Comparison of ENCODE assay signal across 24 cellular contexts in the genomic region with DNA sequence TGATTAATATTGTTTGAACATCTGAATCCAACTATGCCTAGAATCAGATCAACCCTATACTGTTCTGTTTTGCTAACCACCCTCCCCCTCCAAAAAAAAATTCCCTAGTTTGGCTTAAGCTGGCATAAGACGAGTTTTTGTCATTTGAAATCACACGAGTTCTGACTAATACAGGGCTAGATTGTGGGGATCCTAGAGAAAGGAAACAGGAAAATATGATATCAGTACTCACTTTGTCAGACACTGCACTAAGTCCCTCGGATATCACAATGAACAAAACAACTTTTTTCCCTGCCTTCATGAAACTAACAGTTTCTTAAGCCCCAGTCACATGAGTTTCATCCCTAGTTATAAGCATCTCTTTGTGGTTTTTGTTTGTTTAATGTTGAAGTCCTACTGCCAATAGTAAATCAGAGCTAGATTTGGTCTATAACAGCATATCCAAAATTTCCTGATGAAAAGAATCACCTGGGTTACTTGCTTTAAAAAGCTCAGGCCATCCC.
DNase-seq lines count a peak whose midpoint lies in the region; ATAC-seq, FAIRE-seq and TF ChIP-seq lines count a peak whose summit lies in the region.
"Had no signal": no experiment of that assay in that cellular context is flagged by ENCODE, and none has a peak within 500 bp of the region (broad histone marks: within the 10 kb centered on the region; RNA-seq: fewer than 3 reads in every experiment).

No MANE protein-coding gene starts in this region.

- RAD21 ChIA-PET in GM12878 (lab: Charles Lee; ENCODE audit: unreplicated experiment) = no interaction called here

- H4K20me1 ChIP-seq in KMS-11 (ENCODE audit: insufficient read depth) (no peaks in the 10 kb centered on the region), GM12878 (ENCODE audit: control insufficient read depth, insufficient read depth) (no peaks in the 10 kb centered on the region)

- H3K27ac ChIP-seq in KMS-11 (no peak overlapping the region), GM12878 (ENCODE audit: control insufficient read depth, insufficient read depth) (no peak overlapping the region), substantia nigra (ENCODE audit: low read depth, low read length, poor library complexity, severe bottlenecking) (no peak overlapping the region)
- H3K27ac ChIP-seq: SK-N-MC had no signal

- H2AFZ ChIP-seq in KMS-11 (ENCODE audit: low read depth) (peak overlapping the region; percentile 17; the same call in 1 of the 2 replicates), GM12878 (ENCODE audit: control insufficient read depth, low read depth, low read length) (no peak overlapping the region; the same call in 1 of the 2 replicates)

- BruUV-seq in GM12878 (replicated peaks; lab: Mats Ljungman, UMichigan) = no TSS peak

- no peak for TF ChIP-seq EP300 in GM12878 (IDR thresholded peaks at IDR 0.05; ENCODE audit: borderline replicate concordance in 1 of 2, control insufficient read depth in 1 of 2, low read depth in 2 of 2, low read length in 2 of 2)

- H3K27me3 ChIP-seq in KMS-11 (ENCODE audit: insufficient read depth, low read depth) (no peaks in the 10 kb centered on the region), GM12878 (replicated peaks in 1 of 2; ENCODE audit: control insufficient read depth in 2 of 2, insufficient read depth in 2 of 2, low read length in 1 of 2) (no peaks in the 10 kb centered on the region)

- ATAC-seq in GM18867 (IDR thresholded peaks at IDR 0.05; ENCODE audit: unreplicated experiment) = peak; percentile 49
- ATAC-seq in GM12878 = peak; percentile 33
- ATAC-seq in activated naive CD4-positive, alpha-beta T cell treated with anti-CD3 and anti-CD28 coated beads, Interleukin-2, amount 50 U/mL, for 72 hours = no peak
- ATAC-seq: CD8-positive, alpha-beta T cell had no signal

- H3K36me3 ChIP-seq in KMS-11 (ENCODE audit: insufficient read depth) (no peaks in the 10 kb centered on the region), GM12878 (ENCODE audit: control insufficient read depth in 2 of 2, insufficient read depth in 2 of 2, low read length in 1 of 2) (no peaks in the 10 kb centered on the region)

- H3K79me2 ChIP-seq in KMS-11 (ENCODE audit: insufficient read depth, low read depth) = no peaks in the 10 kb centered on the region
- no peaks in the 10 kb centered on the region for H3K79me2 ChIP-seq in GM12878 (ENCODE audit: control insufficient read depth, insufficient read depth, low read length)

- DNase-seq in GM12878 (ENCODE audit: low read depth, low spot score) = no peak
- DNase-seq in glomerular endothelial cell (ENCODE audit: extremely low read depth, low read depth, low spot score) = peak; percentile 5
- DNase-seq in GM13977 (ENCODE audit: low spot score) = no peak
- DNase-seq in activated naive CD4-positive, alpha-beta T cell treated with anti-CD3 and anti-CD28 coated beads, Interleukin-2, amount 50 U/mL, for 72 hours (ENCODE audit: low spot score in 2 of 2) = no peak
- no peak for DNase-seq in substantia nigra (lab: John Stamatoyannopoulos, UW)
- DNase-seq in HuH-7 (ENCODE audit: low spot score) = no peak
- DNase-seq: AML-193; C1 segment of cervical spinal cord; Calu3; CD8-positive, alpha-beta T cell; KG1; MV-4-11; NCI-H1105 treated with DMSO at 0.1 percent for 48 hours; NCI-H1694 treated with DMSO at 0.1 percent for 48 hours; NCI-H446; NCI-H526 treated with DMSO at 0.1 percent for 48 hours; RPMI8226; SHP77; SW 1271 had no signal

- intact Hi-C loops in GM12878 (cut with micrococcal nuclease; ENCODE audit: unreplicated experiment) = loop anchor here (10.0 kb wide), 1 partner anchor 704 kb away; no protein-coding TSS in a partner anchor

- CTCF ChIA-PET in GM12878 (lab: Yijun Ruan, JAX) = interaction anchor here (2.7 kb wide), 1 partner anchor 8 kb away, joined by 13 read pairs; no protein-coding TSS in a partner anchor

- H3K9me3 ChIP-seq in GM12878 (replicated peaks; ENCODE audit: control insufficient read depth, insufficient read depth, low read length) = peaks cover 3% of the 10 kb centered on the region; the same call in 1 of the 3 replicates

- no peak for FAIRE-seq in GM12878 (lab: Jason Lieb, UNC)
- FAIRE-seq: G401.6, H1 had no signal

- H3K4me1 ChIP-seq in KMS-11 (ENCODE audit: low read depth, poor library complexity, severe bottlenecking) (peaks cover 55% of the 10 kb centered on the region), GM12878 (ENCODE audit: control insufficient read depth, insufficient read depth, low read length) (peaks cover 8% of the 10 kb centered on the region)

- WGBS in GM12878 (ENCODE audit: insufficient coverage, insufficient replicate concordance, low lambda C conversion rate, missing lambda C conversion rate) = 10% methylated on average over 3 of the region's 3 CpGs

- H3K9ac ChIP-seq in KMS-11 (no peak overlapping the region), GM12878 (ENCODE audit: control insufficient read depth, insufficient read depth, low read length) (no peak overlapping the region)

- SMC1A ChIA-PET in GM12878 (lab: Charles Lee; ENCODE audit: uncharacterized antibody, unreplicated experiment) = interaction anchor here (1.3 kb wide), 1 partner anchor 148 kb away, joined by 3 read pairs; no protein-coding TSS in a partner anchor

- H3K4me2 ChIP-seq in KMS-11 (peak overlapping the region; percentile 47; the same call in 1 of the 2 replicates), GM12878 (ENCODE audit: control insufficient read depth, insufficient read depth) (no peak overlapping the region)

- no peak overlapping the region for H3K4me3 ChIP-seq in KMS-11 (IDR thresholded peaks at IDR 0.05; ENCODE audit: insufficient read depth, low read depth, low read length)
- H3K4me3 ChIP-seq in GM12878 = no peak overlapping the region
- H3K4me3 ChIP-seq: SK-N-MC had no signal

- TF ChIP-seq POLR2A in GM12878 (IDR thresholded peaks at IDR 0.05; ENCODE audit: low read depth, low read length) = no peak

- no peak for TF ChIP-seq CTCF in KMS-11 (conservative IDR thresholded peaks at IDR 0.05; ENCODE audit: low read depth, low read length)
- no peak for TF ChIP-seq CTCF in GM12878 (IDR thresholded peaks at IDR 0.05 in 2 of 3, conservative IDR thresholded peaks at IDR 0.05 in 1 of 3; ENCODE audit: control insufficient read depth in 2 of 3, extremely low read depth in 1 of 3, insufficient read depth in 1 of 3, low read depth in 3 of 3, low read length in 3 of 3)
- no peak for TF ChIP-seq CTCF in GM13977 (IDR thresholded peaks at IDR 0.05; ENCODE audit: extremely low read depth, insufficient read depth, missing control alignments)

- TF ChIP-seq RAD21 in GM12878 (IDR thresholded peaks at IDR 0.05; ENCODE audit: insufficient read depth, low read depth, low read length) = no peak

- in situ Hi-C loops in GM12878 (cut with MboI) (no loop called here), GM13977 (cut with MboI; ENCODE audit: low pct_unique_long_range_greater_than_20kb, low sequenced_read_pairs, unreplicated experiment) (no loop called here)

- POLR2A ChIA-PET in GM12878 (lab: Charles Lee) = no interaction called here

- H3K27ac Mint-ChIP-seq in activated naive CD4-positive, alpha-beta T cell treated with anti-CD3 and anti-CD28 coated beads, Interleukin-2, amount 50 U/mL, for 72 hours = no peak overlapping the region
- H3K27ac Mint-ChIP-seq: CD8-positive, alpha-beta T cell had no signal

- no peaks in the 10 kb centered on the region for H3K36me3 Mint-ChIP-seq in activated naive CD4-positive, alpha-beta T cell treated with anti-CD3 and anti-CD28 coated beads, Interleukin-2, amount 50 U/mL, for 72 hours
- H3K36me3 Mint-ChIP-seq: CD8-positive, alpha-beta T cell had no signal

- peaks cover 8% of the 10 kb centered on the region in 2 donors for H3K9me3 Mint-ChIP-seq in activated naive CD4-positive, alpha-beta T cell treated with anti-CD3 and anti-CD28 coated beads, Interleukin-2, amount 50 U/mL, for 72 hours
- H3K9me3 Mint-ChIP-seq: CD8-positive, alpha-beta T cell had no signal

TF ChIP-seq in GM12878, 131 proteins besides CTCF, POLR2A, EP300 and RAD21 (continues in another document):
- no peak for TF ChIP-seq TARDBP (IDR thresholded peaks at IDR 0.05; ENCODE audit: borderline replicate concordance)
- no peak for TF ChIP-seq SPI1 (IDR thresholded peaks at IDR 0.05; ENCODE audit: borderline replicate concordance, insufficient read depth, low read depth, low read length)
- no peak for TF ChIP-seq RUNX3 (IDR thresholded peaks at IDR 0.05; ENCODE audit: low read length)
- no peak for TF ChIP-seq HCFC1 (IDR thresholded peaks at IDR 0.05; ENCODE audit: low read length)
- no peak for TF ChIP-seq FOS (IDR thresholded peaks at IDR 0.05; ENCODE audit: borderline replicate concordance, extremely low read depth, insufficient read length)
- no peak for TF ChIP-seq CHD2 (IDR thresholded peaks at IDR 0.05; ENCODE audit: borderline replicate concordance, low read depth, low read length)
- no peak for TF ChIP-seq WRNIP1 (IDR thresholded peaks at IDR 0.05; ENCODE audit: borderline replicate concordance, low read depth, low read length)
- no peak for TF ChIP-seq NKRF (conservative IDR thresholded peaks at IDR 0.05)
- no peak for TF ChIP-seq TAF1 (IDR thresholded peaks at IDR 0.05; ENCODE audit: borderline replicate concordance, low read depth, low read length)
- no peak for TF ChIP-seq PAX8 (IDR thresholded peaks at IDR 0.05)
- TF ChIP-seq NR2C1 (IDR thresholded peaks at IDR 0.05) = no peak

Comparison
In these comparisons a context has a peak if more than half of its experiments do, and no peak if none do; other contexts are left out.
1. ATAC-seq: peak in GM18867 (single experiment) and GM12878 (single experiment); none in activated naive CD4-positive, alpha-beta T cell treated with anti-CD3 and anti-CD28 coated beads, Interleukin-2, amount 50 U/mL, for 72 hours (0 of 2).